Comparison of ENCODE assay signal across 10 cellular contexts in genomic region chr5:95924720-95925119, GRCh38. TPM values are rescaled to one million over a fixed set of nuclear protein-coding genes. Genes with fewer than 3 reads are reported as not detected.
DNase-seq lines count a peak whose midpoint lies in the region; ATAC-seq, FAIRE-seq and TF ChIP-seq lines count a peak whose summit lies in the region.
"Had no signal": no experiment of that assay in that cellular context is flagged by ENCODE, and none has a peak within 500 bp of the region (broad histone marks: within the 10 kb centered on the region; RNA-seq: fewer than 3 reads in every experiment).

No MANE protein-coding gene starts in this region.

- no peaks in the 10 kb centered on the region for H3K27me3 ChIP-seq in naive thymus-derived CD4-positive, alpha-beta T cell (ENCODE audit: control insufficient read depth in 2 of 2, insufficient read depth in 2 of 2, low read length in 2 of 2)
- H3K27me3 ChIP-seq: colonic mucosa had no signal

- H3K36me3 ChIP-seq in naive thymus-derived CD4-positive, alpha-beta T cell (ENCODE audit: control insufficient read depth in 2 of 3, insufficient read depth in 3 of 3, low read length in 3 of 3): no peaks in the 10 kb centered on the region
- H3K36me3 ChIP-seq: colonic mucosa had no signal

- H3K4me3 Mint-ChIP-seq in WTC11: no peak overlapping the region
- H3K4me3 Mint-ChIP-seq in naive thymus-derived CD4-positive, alpha-beta T cell: no peak overlapping the region

- FAIRE-seq in GM12891 (lab: Jason Lieb, UNC): peak; percentile 74

- peak; percentile 24 for ATAC-seq in HG03378 (IDR thresholded peaks at IDR 0.05; ENCODE audit: unreplicated experiment)
- ATAC-seq in WTC11: no peak
- peak; percentile 43 for ATAC-seq in naive thymus-derived CD4-positive, alpha-beta T cell
- ATAC-seq in GM19328 (IDR thresholded peaks at IDR 0.05; ENCODE audit: unreplicated experiment): no peak
- ATAC-seq in HG03108 (IDR thresholded peaks at IDR 0.05; ENCODE audit: unreplicated experiment): no peak

- H3K4me1 ChIP-seq in naive thymus-derived CD4-positive, alpha-beta T cell (ENCODE audit: control insufficient read depth in 2 of 2, insufficient read depth in 2 of 2, low read length in 2 of 2): no peaks in the 10 kb centered on the region
- H3K4me1 ChIP-seq: colonic mucosa had no signal

- no peaks in the 10 kb centered on the region for H3K9me3 ChIP-seq in naive thymus-derived CD4-positive, alpha-beta T cell (ENCODE audit: control insufficient read depth in 2 of 3, low read length in 3 of 3)
- H3K9me3 ChIP-seq: colonic mucosa had no signal

- no peak overlapping the region for H3K27ac ChIP-seq in naive thymus-derived CD4-positive, alpha-beta T cell (ENCODE audit: low read depth, low read length)
- H3K27ac ChIP-seq: colonic mucosa had no signal

- TF ChIP-seq CTCF in WTC11 (IDR thresholded peaks at IDR 0.05): no peak

- CTCF ChIA-PET in WTC11 (lab: Charles Lee): no interaction called here
- CTCF ChIA-PET in naive thymus-derived CD4-positive, alpha-beta T cell (lab: Charles Lee): no interaction called here

- TF ChIP-seq POLR2A in GM12891 (IDR thresholded peaks at IDR 0.05; ENCODE audit: low read depth, low read length): no peak

- POLR2A ChIA-PET in WTC11 (lab: Charles Lee): no interaction called here
- POLR2A ChIA-PET in naive thymus-derived CD4-positive, alpha-beta T cell (lab: Charles Lee): interaction anchor here (0.8 kb wide), 1 partner anchor 1182 kb away, joined by 4 read pairs; no protein-coding TSS in a partner anchor

- H3K36me3 Mint-ChIP-seq in WTC11: no peaks in the 10 kb centered on the region
- H3K36me3 Mint-ChIP-seq in naive thymus-derived CD4-positive, alpha-beta T cell: peaks cover 0 to 11% (median 0%) of the 10 kb centered on the region in 5 donors

- H3K27ac Mint-ChIP-seq in WTC11: 0 out of 2 replicates have a peak overlapping the region, but pooled peaks have one; percentile 8
- no peak overlapping the region for H3K27ac Mint-ChIP-seq in naive thymus-derived CD4-positive, alpha-beta T cell

- H3K9me3 Mint-ChIP-seq in WTC11: peaks cover 3% of the 10 kb centered on the region
- no peaks in the 10 kb centered on the region for H3K9me3 Mint-ChIP-seq in naive thymus-derived CD4-positive, alpha-beta T cell

- H3K4me1 Mint-ChIP-seq in WTC11: peaks cover 8% of the 10 kb centered on the region
- H3K4me1 Mint-ChIP-seq in naive thymus-derived CD4-positive, alpha-beta T cell: peaks cover 0 to 52% (median 6%) of the 10 kb centered on the region in 7 donors

- H3K27me3 Mint-ChIP-seq in WTC11 (ENCODE audit: low read depth): no peaks in the 10 kb centered on the region
- H3K27me3 Mint-ChIP-seq in naive thymus-derived CD4-positive, alpha-beta T cell: no peaks in the 10 kb centered on the region

- DNase-seq in GM12891 (ENCODE audit: insufficient read length, low spot score) (no peak), WTC11 (ENCODE audit: low spot score) (no peak), glomerular visceral epithelial cell (ENCODE audit: extremely low spot score) (no peak)
- DNase-seq in naive thymus-derived CD4-positive, alpha-beta T cell: no peak
- DNase-seq in stimulated activated CD4-positive, alpha-beta T cell treated with anti-CD3 and anti-CD28 coated beads, Interleukin-15, amount 100 ng/mL, for 24 hours: no peak
- DNase-seq: activated CD4-positive, alpha-beta T cell treated with anti-CD3 and anti-CD28 coated beads, Interleukin-2, amount 50 U/mL, for 4 hours; colonic mucosa had no signal

- intact Hi-C loops in naive thymus-derived CD4-positive, alpha-beta T cell (cut with micrococcal nuclease): no loop called here

- H3K4me3 ChIP-seq in naive thymus-derived CD4-positive, alpha-beta T cell (ENCODE audit: low read length): no peak overlapping the region
- H3K4me3 ChIP-seq: colonic mucosa had no signal

TF ChIP-seq in GM12891, 5 proteins besides CTCF, POLR2A, EP300 and RAD21:
- TF ChIP-seq PAX5 (IDR thresholded peaks at IDR 0.05; ENCODE audit: insufficient read depth, low read length, severe bottlenecking) (no peak), POU2F2 (IDR thresholded peaks at IDR 0.05; ENCODE audit: low read depth, low read length) (no peak), SPI1 (IDR thresholded peaks at IDR 0.05; ENCODE audit: low read depth, low read length) (no peak), POLR2AphosphoS5 (IDR thresholded peaks at IDR 0.05; ENCODE audit: low read depth, low read length) (no peak; the same call in 1 of the 2 replicates), TAF1 (IDR thresholded peaks at IDR 0.05; ENCODE audit: low read depth, low read length) (no peak)

TF ChIP-seq in WTC11, 78 proteins besides CTCF, POLR2A, EP300 and RAD21:
- TF ChIP-seq GABPB1 (CRISPR knock-in tag; IDR thresholded peaks at IDR 0.05): peak; percentile 73; the same call in 1 of the 2 replicates
- no peak for TF ChIP-seq AR (CRISPR knock-in tag; IDR thresholded peaks at IDR 0.05)
TF ChIP-seq in WTC11: peak in this region for 1.

RNA-seq across cellular contexts. Expression of gene ELL2, which starts 36.9 kb away (rescaled TPM):
- 19.1 TPM for polyA plus RNA-seq in GM12891 (2012; ENCODE audit: low read depth, missing spikeins)
- total RNA-seq in WTC11 (2021): 20.5 to 24.4 TPM (median 23.9 TPM) in 3 replicates
- total RNA-seq in naive thymus-derived CD4-positive, alpha-beta T cell: 10 to 100 TPM; 12.6 to 65.8 (median 41.3) TPM
- polyA plus RNA-seq in naive thymus-derived CD4-positive, alpha-beta T cell: 1 to 10 TPM; 1.9 to 2.0 TPM

Comparison
In these comparisons a context has a peak if more than half of its experiments do, and no peak if none do; other contexts are left out.
1. ATAC-seq: peak in HG03378 (single experiment) and naive thymus-derived CD4-positive, alpha-beta T cell (single experiment); none in WTC11 (single experiment), GM19328 (single experiment) and HG03108 (single experiment).